Comparison of ENCODE assay signal across 8 cellular contexts in genomic region chr19:36054119-36054732, GRCh38. TPM values are rescaled to one million over a fixed set of nuclear protein-coding genes. Genes with fewer than 3 reads are reported as not detected.
A peak's percentile ranks its signal among the peaks of the same experiment; 100 is the strongest.
DNase-seq lines count a peak whose midpoint lies in the region; ATAC-seq and TF ChIP-seq lines count a peak whose summit lies in the region.

THAP8 (minus strand) TSS chr19:36054285; CDS start chr19:36054217, 68 bp downstream.

- intact Hi-C loops in CD4-positive, alpha-beta T cell (cut with DNase I, micrococcal nuclease), result loop anchor here (1.0 to 5.0 kb wide), 7 partner anchors 40 to 97 kb away; partner anchors contain the start of genes ALKBH6 (in 2 of the 2), SDHAF1 (in 2 of the 2), CAPNS1 (in 1 of the 2) and POLR2I (in 1 of the 2)
- intact Hi-C loops in activated CD4-positive, alpha-beta memory T cell treated with anti-CD3 and anti-CD28 coated beads for 36 hours (cut with micrococcal nuclease), result loop anchor here (1.0 to 2.0 kb wide), 6 partner anchors 39 to 406 kb away; partner anchors contain the start of genes ALKBH6, COX6B1, SDHAF1 and TBCB
- intact Hi-C loops in lower leg skin (cut with DNase I; ENCODE audit: low total_unique reads), result loop anchor here (10.0 kb wide), 1 partner anchor 49 kb away; the partner anchor contains the start of gene SYNE4

- H3K4me1 Mint-ChIP-seq in CD4-positive, alpha-beta T cell (ENCODE audit: low read depth), result peaks cover 37% of the 10 kb centered on the region
- H3K4me1 Mint-ChIP-seq in activated CD4-positive, alpha-beta memory T cell treated with anti-CD3 and anti-CD28 coated beads for 36 hours (ENCODE audit: low read depth), result peaks cover 18% of the 10 kb centered on the region

- peak within 1 kb of the TSS; percentile 71 to 80 for H3K9ac ChIP-seq in duodenal mucosa (ENCODE audit: low read depth in 1 of 2, low read length in 2 of 2)

- H3K36me3 ChIP-seq in duodenal mucosa (ENCODE audit: control insufficient read depth in 1 of 2, insufficient read depth in 2 of 2, low read length in 2 of 2), result no peaks in the 10 kb centered on the region

- TF ChIP-seq CTCF in CD4-positive, alpha-beta T cell (IDR thresholded peaks at IDR 0.05), result peak; percentile 76
- peak in 1 of 3 donors; percentile 56 for TF ChIP-seq CTCF in lower leg skin (IDR thresholded peaks at IDR 0.05)

- no peaks in the 10 kb centered on the region for H3K27me3 Mint-ChIP-seq in CD4-positive, alpha-beta T cell
- no peaks in the 10 kb centered on the region for H3K27me3 Mint-ChIP-seq in activated CD4-positive, alpha-beta memory T cell treated with anti-CD3 and anti-CD28 coated beads for 36 hours

- H3K4me3 ChIP-seq in duodenal mucosa (ENCODE audit: low read depth in 1 of 2, low read length in 2 of 2) (peak within 1 kb of the TSS; percentile 88 to 89), lower leg skin (ENCODE audit: low read depth, poor library complexity, severe bottlenecking) (peak within 1 kb of the TSS; percentile 36)

- H3K27ac Mint-ChIP-seq in CD4-positive, alpha-beta T cell, result peak within 1 kb of the TSS; percentile 100
- H3K27ac Mint-ChIP-seq in activated CD4-positive, alpha-beta memory T cell treated with anti-CD3 and anti-CD28 coated beads for 36 hours, result peak within 1 kb of the TSS; percentile 98

- peak; percentile 84 for ATAC-seq in CD4-positive, alpha-beta T cell (ENCODE audit: poor library complexity)
- peak; percentile 83 for ATAC-seq in GM19397 (IDR thresholded peaks at IDR 0.05; ENCODE audit: unreplicated experiment)
- peak; percentile 73 for ATAC-seq in HG03571 (IDR thresholded peaks at IDR 0.05; ENCODE audit: unreplicated experiment)

- peak; percentile 99 to 100 (median 100) for DNase-seq in CD4-positive, alpha-beta T cell
- DNase-seq in NCI-H774 (lab: John Stamatoyannopoulos, UW), result peak; percentile 98
- peak; percentile 100 for DNase-seq in activated CD4-positive, alpha-beta memory T cell treated with anti-CD3 and anti-CD28 coated beads for 36 hours
- DNase-seq in lower leg skin (ENCODE audit: low spot score in 2 of 2), result peak; percentile 100
- peak; percentile 98 to 100 for DNase-seq in stimulated activated CD4-positive, alpha-beta T cell treated with anti-CD3 and anti-CD28 coated beads, Interleukin-4, amount 100 ng/mL, for 48 hours (ENCODE audit: low read depth in 2 of 2)

- CTCF ChIA-PET in CD4-positive, alpha-beta T cell (lab: Charles Lee), result interaction anchor here (0.7 to 1.2 kb wide), 3 partner anchors 40 to 123 kb away, joined by 3 to 5 read pairs (median 4); partner anchors contain the start of gene ALKBH6
- CTCF ChIA-PET in activated CD4-positive, alpha-beta memory T cell treated with anti-CD3 and anti-CD28 coated beads for 36 hours (lab: Charles Lee), result interaction anchor here (0.8 to 1.2 kb wide), 3 partner anchors 74 to 107 kb away, joined by 3 to 4 read pairs (median 3); no protein-coding TSS in a partner anchor

- peak within 1 kb of the TSS; percentile 92 for H3K27ac ChIP-seq in CD4-positive, alpha-beta T cell (ENCODE audit: low read depth, low read length)
- peak within 1 kb of the TSS; percentile 97 for H3K27ac ChIP-seq in duodenal mucosa (ENCODE audit: low read depth, low read length)

- H3K36me3 Mint-ChIP-seq in CD4-positive, alpha-beta T cell (ENCODE audit: low read depth), result peaks cover 16% of the 10 kb centered on the region
- peaks cover 5% of the 10 kb centered on the region for H3K36me3 Mint-ChIP-seq in activated CD4-positive, alpha-beta memory T cell treated with anti-CD3 and anti-CD28 coated beads for 36 hours

- H3K4me1 ChIP-seq in duodenal mucosa (ENCODE audit: control insufficient read depth in 1 of 2, insufficient read depth in 2 of 2, low read length in 2 of 2), result peaks cover 14 to 21% of the 10 kb centered on the region in 2 donors

- WGBS in lower leg skin, 2 donors, result 0 to 1% methylated on average over 29 to 48 of the region's 56 CpGs

- POLR2A ChIA-PET in CD4-positive, alpha-beta T cell (lab: Charles Lee), result interaction anchor here (1.0 to 2.5 kb wide), 8 partner anchors 40 to 310 kb away, joined by 3 to 21 read pairs (median 5); partner anchors contain the start of genes ALKBH6, POLR2I, TBCB and U2AF1L4
- POLR2A ChIA-PET in activated CD4-positive, alpha-beta memory T cell treated with anti-CD3 and anti-CD28 coated beads for 36 hours (lab: Charles Lee), result interaction anchor here (1.0 to 1.8 kb wide), 5 partner anchors 40 to 160 kb away, joined by 3 to 6 read pairs (median 4); partner anchors contain the start of genes ALKBH6, SDHAF1, SYNE4 and ZNF146

- no peaks in the 10 kb centered on the region for H3K9me3 Mint-ChIP-seq in CD4-positive, alpha-beta T cell
- H3K9me3 Mint-ChIP-seq in activated CD4-positive, alpha-beta memory T cell treated with anti-CD3 and anti-CD28 coated beads for 36 hours, result no peaks in the 10 kb centered on the region

- H3K27me3 ChIP-seq in CD4-positive, alpha-beta T cell (ENCODE audit: control insufficient read depth, insufficient read depth, low read length), result no peaks in the 10 kb centered on the region
- H3K27me3 ChIP-seq in duodenal mucosa (ENCODE audit: control insufficient read depth in 1 of 2, insufficient read depth in 2 of 2, low read length in 2 of 2), result no peaks in the 10 kb centered on the region

- no peak for TF ChIP-seq POLR2A in lower leg skin (IDR thresholded peaks at IDR 0.05)

- H3K9me3 ChIP-seq in CD4-positive, alpha-beta T cell (ENCODE audit: control insufficient read depth, low read length), result no peaks in the 10 kb centered on the region
- H3K9me3 ChIP-seq in duodenal mucosa (ENCODE audit: control insufficient read depth in 1 of 2, low read length in 2 of 2), result no peaks in the 10 kb centered on the region

- peak within 1 kb of the TSS; percentile 97 for H3K4me3 Mint-ChIP-seq in CD4-positive, alpha-beta T cell
- H3K4me3 Mint-ChIP-seq in activated CD4-positive, alpha-beta memory T cell treated with anti-CD3 and anti-CD28 coated beads for 36 hours, result peak within 1 kb of the TSS; percentile 98

RNA-seq across cellular contexts. Expression of gene THAP8, which starts in this region (rescaled TPM):
- total RNA-seq in CD4-positive, alpha-beta T cell, result under 1 TPM; 0.38 to 0.53 TPM
- total RNA-seq in activated CD4-positive, alpha-beta memory T cell treated with anti-CD3 and anti-CD28 coated beads for 36 hours, result 1 to 10 TPM; 2.1 to 2.2 TPM
- total RNA-seq in lower leg skin, result 10 to 100 TPM in 1 of 4 donors, 1 to 10 TPM in 3; 9.1 to 27.4 (median 9.5) TPM

Comparison
In these comparisons a context has a peak if more than half of its experiments do, and no peak if none do; other contexts are left out.
1. Peak in every context shown above with its lines: DNase-seq, ATAC-seq, H3K4me3 ChIP-seq and H3K27ac ChIP-seq.
2. Peak in DNase-seq, ATAC-seq and H3K27ac ChIP-seq in CD4-positive, alpha-beta T cell; RNA of the gene not detected or under 1 TPM.